12 cellular contexts compared by ENCODE assay signal in genomic region chr1:172935062-172935592, GRCh38.
DNase-seq lines count a peak whose midpoint lies in the region; ATAC-seq lines count a peak whose summit lies in the region.
"Had no signal": no experiment of that assay in that cellular context is flagged by ENCODE, and none has a peak within 500 bp of the region (broad histone marks: within the 10 kb centered on the region; RNA-seq: fewer than 3 reads in every experiment).

No MANE protein-coding gene starts in this region.

- no peak for ATAC-seq in GM18858 (IDR thresholded peaks at IDR 0.05; ENCODE audit: unreplicated experiment)
- ATAC-seq: stimulated activated effector memory CD8-positive, alpha-beta T cell treated with anti-CD3 and anti-CD28 coated beads, Interleukin-12 subunit alpha, Interleukin-12 subunit beta, amount 100 ng/mL, for 72 hours had no signal

- H3K4me3 ChIP-seq in SJSA1 (no peak overlapping the region), rectal smooth muscle tissue (ENCODE audit: low read length) (no peak overlapping the region)

- no peaks in the 10 kb centered on the region for H3K36me3 ChIP-seq in SJSA1
- H3K36me3 ChIP-seq in rectal smooth muscle tissue (ENCODE audit: control insufficient read depth, insufficient read depth, low read length): no peaks in the 10 kb centered on the region

- peak; percentile 37 for DNase-seq in NOMO-1 treated with DMSO at 0.1 percent for 48 hours (lab: John Stamatoyannopoulos, UW; ENCODE audit: unreplicated experiment)
- DNase-seq in NOMO-1 treated with dmso at 0.1 percent for 144 hours (lab: John Stamatoyannopoulos, UW; ENCODE audit: unreplicated experiment): no peak
- no peak for DNase-seq in SJSA1 (ENCODE audit: low read depth in 1 of 2, low spot score in 2 of 2)
- DNase-seq in fibroblast of gingiva (ENCODE audit: low read depth): peak; percentile 23
- no peak for DNase-seq in T-helper 1 cell
- no peak for DNase-seq in Ammon's horn (ENCODE audit: low spot score)
- DNase-seq: activated CD4-positive, alpha-beta T cell treated with anti-CD3 and anti-CD28 coated beads for 1 hour; DMS79; NCI-H1417 treated with DMSO at 0.1 percent for 48 hours had no signal

- no peaks in the 10 kb centered on the region for H3K9me3 ChIP-seq in SJSA1 (replicated peaks)

- no peaks in the 10 kb centered on the region for H3K27me3 ChIP-seq in SJSA1 (replicated peaks)
- H3K27me3 ChIP-seq in rectal smooth muscle tissue (ENCODE audit: control insufficient read depth, insufficient read depth, low read length): no peaks in the 10 kb centered on the region

- H3K27ac ChIP-seq in SJSA1 (peak overlapping the region; percentile 91), rectal smooth muscle tissue (ENCODE audit: low read depth, low read length) (peak overlapping the region; percentile 29)

- H3K4me1 ChIP-seq in SJSA1 (replicated peaks): peaks cover 50% of the 10 kb centered on the region
- H3K4me1 ChIP-seq in rectal smooth muscle tissue (ENCODE audit: control insufficient read depth, insufficient read depth, low read length): no peaks in the 10 kb centered on the region

- no peak overlapping the region for H3K9ac ChIP-seq in rectal smooth muscle tissue (ENCODE audit: low read length)

Comparison
In these comparisons a context has a peak if more than half of its experiments do, and no peak if none do; other contexts are left out.
1. DNase-seq: peak in NOMO-1 treated with DMSO at 0.1 percent for 48 hours (single experiment) and fibroblast of gingiva (single experiment); none in NOMO-1 treated with dmso at 0.1 percent for 144 hours (single experiment), SJSA1 (0 of 2), T-helper 1 cell (0 of 5) and Ammon's horn (single experiment).